Comparison of ENCODE assay signal across 8 cellular contexts in the genomic region with DNA sequence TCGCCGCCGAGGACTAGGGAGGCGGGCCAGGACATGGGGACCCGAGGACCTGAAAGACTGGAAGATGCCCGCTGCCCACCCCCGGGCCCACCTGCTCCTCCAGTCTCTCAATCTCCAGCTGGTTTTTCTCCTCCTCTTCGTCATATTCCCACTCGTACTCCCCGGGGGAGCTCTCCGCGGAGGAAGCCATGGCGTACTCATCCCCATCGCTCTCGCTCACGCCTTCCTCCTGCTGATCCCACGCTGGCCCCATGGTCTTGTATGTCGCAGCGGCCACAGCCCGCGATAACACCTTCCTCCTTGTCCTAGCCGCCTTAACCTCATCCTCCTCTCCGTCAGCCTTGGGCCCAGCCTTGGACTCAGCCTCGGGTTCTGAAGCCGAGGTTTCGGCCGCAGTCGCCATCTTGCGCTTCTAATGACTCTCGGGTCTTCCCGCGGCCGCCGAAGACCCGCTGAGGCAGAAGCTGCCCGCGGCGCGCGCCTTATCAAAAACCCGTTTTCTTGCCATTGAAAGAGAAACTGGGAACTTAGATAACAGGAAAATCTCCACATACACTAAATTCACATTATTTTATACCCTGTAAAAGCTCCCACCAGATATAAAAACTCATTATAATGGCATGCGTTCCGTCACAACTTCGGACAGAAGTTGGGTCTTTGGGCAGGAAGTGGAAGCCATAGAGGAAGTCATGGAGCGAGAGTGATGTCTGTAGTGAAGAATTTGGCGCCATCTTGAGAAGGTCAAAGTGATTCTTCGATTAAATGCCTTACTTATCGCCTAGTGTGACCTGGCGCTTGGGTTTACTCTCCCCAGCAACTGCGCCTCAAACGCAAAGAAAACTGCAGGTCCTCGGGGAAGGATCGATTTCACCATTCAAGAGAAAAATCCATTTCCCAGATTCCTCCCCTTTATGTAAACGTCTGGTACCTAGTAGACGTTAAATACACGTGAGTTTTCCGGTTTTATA. TPM values are rescaled to one million over a fixed set of nuclear protein-coding genes. Genes with fewer than 3 reads are reported as not detected.
A peak's percentile ranks its signal among the peaks of the same experiment; 100 is the strongest.
DNase-seq lines count a peak whose midpoint lies in the region; ATAC-seq lines count a peak whose summit lies in the region.

A gene with protein sequence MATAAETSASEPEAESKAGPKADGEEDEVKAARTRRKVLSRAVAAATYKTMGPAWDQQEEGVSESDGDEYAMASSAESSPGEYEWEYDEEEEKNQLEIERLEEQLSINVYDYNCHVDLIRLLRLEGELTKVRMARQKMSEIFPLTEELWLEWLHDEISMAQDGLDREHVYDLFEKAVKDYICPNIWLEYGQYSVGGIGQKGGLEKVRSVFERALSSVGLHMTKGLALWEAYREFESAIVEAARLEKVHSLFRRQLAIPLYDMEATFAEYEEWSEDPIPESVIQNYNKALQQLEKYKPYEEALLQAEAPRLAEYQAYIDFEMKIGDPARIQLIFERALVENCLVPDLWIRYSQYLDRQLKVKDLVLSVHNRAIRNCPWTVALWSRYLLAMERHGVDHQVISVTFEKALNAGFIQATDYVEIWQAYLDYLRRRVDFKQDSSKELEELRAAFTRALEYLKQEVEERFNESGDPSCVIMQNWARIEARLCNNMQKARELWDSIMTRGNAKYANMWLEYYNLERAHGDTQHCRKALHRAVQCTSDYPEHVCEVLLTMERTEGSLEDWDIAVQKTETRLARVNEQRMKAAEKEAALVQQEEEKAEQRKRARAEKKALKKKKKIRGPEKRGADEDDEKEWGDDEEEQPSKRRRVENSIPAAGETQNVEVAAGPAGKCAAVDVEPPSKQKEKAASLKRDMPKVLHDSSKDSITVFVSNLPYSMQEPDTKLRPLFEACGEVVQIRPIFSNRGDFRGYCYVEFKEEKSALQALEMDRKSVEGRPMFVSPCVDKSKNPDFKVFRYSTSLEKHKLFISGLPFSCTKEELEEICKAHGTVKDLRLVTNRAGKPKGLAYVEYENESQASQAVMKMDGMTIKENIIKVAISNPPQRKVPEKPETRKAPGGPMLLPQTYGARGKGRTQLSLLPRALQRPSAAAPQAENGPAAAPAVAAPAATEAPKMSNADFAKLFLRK (minus strand): TSS at position 422 of the 968 bp plus-strand sequence. CDS start 19 bp downstream, at position 403.

- H3K9me3 ChIP-seq in BLaER1 = no peaks in the 10 kb centered on the region

- peaks cover 44% of the 10 kb centered on the region for H3K36me3 ChIP-seq in BLaER1

- peak; percentile 96 for DNase-seq in NCI-H69 (lab: John Stamatoyannopoulos, UW)
- peak; percentile 81 for DNase-seq in activated CD4-positive, alpha-beta T cell treated with anti-CD3 and anti-CD28 coated beads, Interleukin-2, amount 50 U/mL, for 1 hour
- DNase-seq in left lobe of liver (ENCODE audit: low spot score) = peak; percentile 80
- DNase-seq in stimulated activated CD4-positive, alpha-beta T cell treated with anti-CD3 and anti-CD28 coated beads, Interleukin-2, amount 100 ng/mL, for 24 hours = peak; percentile 83 to 84

- H4K20me1 ChIP-seq in BLaER1 = peaks cover 51% of the 10 kb centered on the region

- peak within 1 kb of the TSS; percentile 96 for H3K9ac ChIP-seq in BLaER1

- H3K4me3 ChIP-seq in BLaER1 = peak within 1 kb of the TSS; percentile 97

- H3K4me1 ChIP-seq in BLaER1 = peaks cover 65% of the 10 kb centered on the region

- no peaks in the 10 kb centered on the region for H3K27me3 ChIP-seq in BLaER1

- peak within 1 kb of the TSS; percentile 97 for H3K27ac ChIP-seq in BLaER1

- H3K9me3 Mint-ChIP-seq in dendritic cell treated with granulocyte-macrophage colony-stimulating factor and Interleukin-4, amounts not matched to agents 40 ng/mL and 50 ng/mL, for 4 days = no peaks in the 10 kb centered on the region

- H3K4me1 Mint-ChIP-seq in dendritic cell treated with granulocyte-macrophage colony-stimulating factor and Interleukin-4, amounts not matched to agents 40 ng/mL and 50 ng/mL, for 4 days (ENCODE audit: low read depth) = peaks cover 48% of the 10 kb centered on the region

- H3K36me3 Mint-ChIP-seq in dendritic cell treated with granulocyte-macrophage colony-stimulating factor and Interleukin-4, amounts not matched to agents 40 ng/mL and 50 ng/mL, for 4 days (ENCODE audit: low read depth) = peaks cover 60% of the 10 kb centered on the region

- H3K4me2 ChIP-seq in BLaER1 = peak within 1 kb of the TSS; percentile 99

- peak within 1 kb of the TSS; percentile 100 for H3K4me3 Mint-ChIP-seq in dendritic cell treated with granulocyte-macrophage colony-stimulating factor and Interleukin-4, amounts not matched to agents 40 ng/mL and 50 ng/mL, for 4 days

- peak within 1 kb of the TSS; percentile 94 for H3K27ac Mint-ChIP-seq in dendritic cell treated with granulocyte-macrophage colony-stimulating factor and Interleukin-4, amounts not matched to agents 40 ng/mL and 50 ng/mL, for 4 days

- ATAC-seq in GM19324 (IDR thresholded peaks at IDR 0.05; ENCODE audit: low FRiP score, unreplicated experiment) (peak; percentile 37), HG03460 (IDR thresholded peaks at IDR 0.05; ENCODE audit: unreplicated experiment) (peak; percentile 39), left lobe of liver (peak; percentile 63)

- intact Hi-C loops in dendritic cell treated with granulocyte-macrophage colony-stimulating factor and Interleukin-4, amounts not matched to agents 40 ng/mL and 50 ng/mL, for 4 days (cut with micrococcal nuclease) = loop anchor here (5.0 kb wide), 2 partner anchors 71 to 171 kb away; a partner anchor contains a TSS

- H3K27me3 Mint-ChIP-seq in dendritic cell treated with granulocyte-macrophage colony-stimulating factor and Interleukin-4, amounts not matched to agents 40 ng/mL and 50 ng/mL, for 4 days = no peaks in the 10 kb centered on the region

RNA-seq across cellular contexts. Expression of the gene that starts here (rescaled TPM):
- 13.7 TPM for total RNA-seq in left lobe of liver

Comparison
In these comparisons a context has a peak if more than half of its experiments do, and no peak if none do; other contexts are left out.
1. Peak in every context shown above with its lines: DNase-seq, ATAC-seq, H3K4me3 ChIP-seq and H3K27ac ChIP-seq.